ENCODE assay signal across 17 cellular contexts in the genomic region with DNA sequence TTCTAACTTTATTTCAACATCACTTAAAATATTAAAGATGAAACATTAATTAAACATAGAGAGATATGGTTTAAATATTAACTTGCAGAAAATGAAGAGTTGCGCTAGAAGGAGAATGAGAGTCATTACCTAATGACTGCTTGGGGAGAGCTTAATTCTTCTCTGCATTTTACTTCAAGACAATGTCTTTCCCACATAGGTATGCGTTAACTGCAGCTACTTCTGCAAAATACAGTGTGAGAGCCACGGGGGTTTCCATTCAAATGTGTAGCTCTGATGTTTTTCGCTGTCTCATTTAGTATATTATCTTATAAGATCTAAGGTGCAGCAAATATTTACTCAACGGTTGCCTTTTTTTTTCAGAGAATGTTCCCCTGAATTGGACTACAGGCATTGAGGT.
"Had no signal": no experiment of that assay in that cellular context is flagged by ENCODE, and none has a peak within 500 bp of the region (broad histone marks: within the 10 kb centered on the region; RNA-seq: fewer than 3 reads in every experiment).

No MANE protein-coding gene starts in this region.

- H3K36me3 ChIP-seq: heart left ventricle, ovary, right atrium auricular region, sigmoid colon, stomach, thoracic aorta, transverse colon had no signal

- H3K4me1 ChIP-seq: heart left ventricle, right atrium auricular region, sigmoid colon, stomach, transverse colon had no signal

- ATAC-seq: esophagus mucosa; heart left ventricle; mucosa of descending colon; naive thymus-derived CD8-positive, alpha-beta T cell had no signal

- H3K9me3 ChIP-seq: heart left ventricle, mucosa of descending colon, ovary, right atrium auricular region, sigmoid colon, stomach, thoracic aorta, transverse colon had no signal

- H3K4me3 ChIP-seq: heart left ventricle, mucosa of descending colon, ovary, right atrium auricular region, sigmoid colon, skin epidermis, stomach, thoracic aorta, transverse colon had no signal

- H3K27me3 ChIP-seq: heart left ventricle, ovary, right atrium auricular region, sigmoid colon, stomach, transverse colon had no signal

- H3K9me3 Mint-ChIP-seq: naive thymus-derived CD8-positive, alpha-beta T cell had no signal

- H3K27ac ChIP-seq: heart left ventricle, ovary, right atrium auricular region, sigmoid colon, skin epidermis, stomach, thoracic aorta, transverse colon had no signal

- DNase-seq: effector memory CD4-positive, alpha-beta T cell; heart left ventricle; hippocampal formation; kidney glomerular epithelial cell; mucosa of descending colon; naive thymus-derived CD8-positive, alpha-beta T cell; ovary; sigmoid colon; stimulated activated CD4-positive, alpha-beta T cell treated with anti-CD3 and anti-CD28 coated beads, Interleukin-2, amount 100 ng/mL, for 24 hours; stimulated activated naive CD4-positive, alpha-beta T cell; stomach; substantia nigra; transverse colon had no signal

- H3K36me3 Mint-ChIP-seq: naive thymus-derived CD8-positive, alpha-beta T cell had no signal

- H3K4me3 Mint-ChIP-seq: naive thymus-derived CD8-positive, alpha-beta T cell had no signal

- H3K4me1 Mint-ChIP-seq: naive thymus-derived CD8-positive, alpha-beta T cell had no signal

- H3K27ac Mint-ChIP-seq: naive thymus-derived CD8-positive, alpha-beta T cell had no signal
